In the genomic region with DNA sequence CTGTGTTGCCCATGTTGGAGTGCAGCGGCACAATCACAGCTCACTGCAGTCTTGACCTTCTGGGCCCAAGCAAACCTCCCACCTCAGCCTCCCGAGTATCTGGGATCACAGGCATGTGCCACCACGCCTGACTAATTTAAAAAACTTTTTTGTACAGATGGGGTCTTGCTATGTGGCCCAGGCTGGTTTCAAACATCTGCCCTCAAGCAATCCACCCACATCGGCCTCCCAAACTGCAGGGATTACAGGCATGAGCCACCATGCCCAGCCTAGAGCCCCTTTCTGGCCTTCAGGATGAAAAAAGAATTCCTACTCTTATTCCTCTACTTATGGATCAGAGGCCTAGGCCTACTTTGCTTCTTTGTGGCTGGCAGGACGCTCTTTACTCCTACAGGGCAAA, we compare ENCODE assay signal across 16 cellular contexts.
"Had no signal": no experiment of that assay in that cellular context is flagged by ENCODE, and none has a peak within 500 bp of the region (broad histone marks: within the 10 kb centered on the region; RNA-seq: fewer than 3 reads in every experiment).

No MANE protein-coding gene starts in this region.

- H3K27me3 Mint-ChIP-seq: activated CD8-positive, alpha-beta memory T cell treated with anti-CD3 and anti-CD28 coated beads, Interleukin-2, amount 10 ng/mL, durations not matched to agents 7 days and 5 days; activated naive CD8-positive, alpha-beta T cell treated with anti-CD3 and anti-CD28 coated beads, Interleukin-2, amount 10 ng/mL, durations not matched to agents 7 days and 5 days; memory B cell; stimulated activated naive B cell treated with anti-CD40 and anti-IgM and Interleukin-4, amounts not matched to agents 10 μg/mL and 1 μg/mL and 100 μg/mL, for 72 hours had no signal

- ATAC-seq: activated CD8-positive, alpha-beta memory T cell treated with anti-CD3 and anti-CD28 coated beads, Interleukin-2, amount 10 ng/mL, durations not matched to agents 7 days and 5 days; activated T-cell treated with anti-CD3 and anti-CD28 coated beads, Interleukin-2, amount 50 U/mL, for 4 hours; gastroesophageal sphincter; pancreas; stimulated activated naive B cell treated with anti-CD40 and anti-IgM and Interleukin-4, amounts not matched to agents 10 μg/mL and 1 μg/mL and 100 μg/mL, for 72 hours had no signal

- H3K9me3 ChIP-seq: gastroesophageal sphincter, left ventricle myocardium inferior, pancreas, transverse colon had no signal

- H3K27me3 ChIP-seq: gastroesophageal sphincter, pancreas, transverse colon had no signal

- H3K27ac Mint-ChIP-seq: activated CD8-positive, alpha-beta memory T cell treated with anti-CD3 and anti-CD28 coated beads, Interleukin-2, amount 10 ng/mL, durations not matched to agents 7 days and 5 days; activated naive CD8-positive, alpha-beta T cell treated with anti-CD3 and anti-CD28 coated beads, Interleukin-2, amount 10 ng/mL, durations not matched to agents 7 days and 5 days; memory B cell; stimulated activated naive B cell treated with anti-CD40 and anti-IgM and Interleukin-4, amounts not matched to agents 10 μg/mL and 1 μg/mL and 100 μg/mL, for 72 hours; T-helper 2 cell treated with Interferon-gamma antibody and Interleukin-4, amounts not matched to agents 5 μg/mL and 100 μg/mL, for 36 hours had no signal

- H3K4me3 Mint-ChIP-seq: activated CD8-positive, alpha-beta memory T cell treated with anti-CD3 and anti-CD28 coated beads, Interleukin-2, amount 10 ng/mL, durations not matched to agents 7 days and 5 days; activated naive CD8-positive, alpha-beta T cell treated with anti-CD3 and anti-CD28 coated beads, Interleukin-2, amount 10 ng/mL, durations not matched to agents 7 days and 5 days; activated T-cell treated with anti-CD3 and anti-CD28 coated beads, Interleukin-2, amount 50 U/mL, for 4 hours; memory B cell; neural crest cell; stimulated activated naive B cell treated with anti-CD40 and anti-IgM and Interleukin-4, amounts not matched to agents 10 μg/mL and 1 μg/mL and 100 μg/mL, for 72 hours; T-helper 2 cell treated with Interferon-gamma antibody and Interleukin-4, amounts not matched to agents 5 μg/mL and 100 μg/mL, for 36 hours had no signal

- H3K4me1 ChIP-seq: left ventricle myocardium inferior, pancreas had no signal

- H3K4me3 ChIP-seq: gastroesophageal sphincter, left ventricle myocardium inferior, pancreas, transverse colon had no signal

- H3K9me3 Mint-ChIP-seq: activated naive CD8-positive, alpha-beta T cell treated with anti-CD3 and anti-CD28 coated beads, Interleukin-2, amount 10 ng/mL, durations not matched to agents 7 days and 5 days; activated T-cell treated with anti-CD3 and anti-CD28 coated beads, Interleukin-2, amount 50 U/mL, for 4 hours; memory B cell; neural crest cell; stimulated activated naive B cell treated with anti-CD40 and anti-IgM and Interleukin-4, amounts not matched to agents 10 μg/mL and 1 μg/mL and 100 μg/mL, for 72 hours; T-helper 2 cell treated with Interferon-gamma antibody and Interleukin-4, amounts not matched to agents 5 μg/mL and 100 μg/mL, for 36 hours had no signal

- H3K27ac ChIP-seq: left ventricle myocardium inferior, pancreas had no signal

- H3K4me1 Mint-ChIP-seq: memory B cell, neural crest cell had no signal

- DNase-seq: activated CD4-positive, alpha-beta T cell treated with anti-CD3 and anti-CD28 coated beads, Interleukin-2, amount 50 U/mL, for 4 hours; activated CD4-positive, CD25-positive, alpha-beta regulatory T cell treated with anti-CD3 and anti-CD28 coated beads, Interleukin-2, amount 50 U/mL, for 72 hours; activated CD8-positive, alpha-beta memory T cell treated with anti-CD3 and anti-CD28 coated beads, Interleukin-2, amount 10 ng/mL, durations not matched to agents 7 days and 5 days; activated gamma-delta T cell treated with Interleukin-2 at 50 U/mL for 16 hours; activated naive CD8-positive, alpha-beta T cell treated with anti-CD3 and anti-CD28 coated beads, Interleukin-2, amount 10 ng/mL, durations not matched to agents 7 days and 5 days; activated T-cell treated with anti-CD3 and anti-CD28 coated beads, Interleukin-2, amount 50 U/mL, for 4 hours; aorta; left ventricle myocardium inferior; pancreas; small intestine; stimulated activated naive B cell treated with anti-CD40 and anti-IgM and Interleukin-4, amounts not matched to agents 10 μg/mL and 1 μg/mL and 100 μg/mL, for 72 hours; transverse colon had no signal
